Comparison of ENCODE assay signal across 21 cellular contexts in genomic region chrX:9606971-9607370, GRCh38.
DNase-seq lines count a peak whose midpoint lies in the region; ATAC-seq and TF ChIP-seq lines count a peak whose summit lies in the region.
"Had no signal": no experiment of that assay in that cellular context is flagged by ENCODE, and none has a peak within 500 bp of the region (broad histone marks: within the 10 kb centered on the region; RNA-seq: fewer than 3 reads in every experiment).

No MANE protein-coding gene starts in this region.

- H3K27ac Mint-ChIP-seq in progenitor cell of endocrine pancreas: peak overlapping the region; percentile 45
- H3K27ac Mint-ChIP-seq: CD14-positive monocyte; CD4-positive, alpha-beta T cell; CD8-positive, alpha-beta memory T cell; HFFc6 had no signal

- peaks cover 11% of the 10 kb centered on the region for H3K36me3 Mint-ChIP-seq in progenitor cell of endocrine pancreas (ENCODE audit: insufficient read depth)

- H3K27me3 Mint-ChIP-seq in progenitor cell of endocrine pancreas: no peaks in the 10 kb centered on the region
- H3K27me3 Mint-ChIP-seq: CD4-positive, alpha-beta T cell; CD8-positive, alpha-beta memory T cell had no signal

- no peak overlapping the region for H3K4me3 Mint-ChIP-seq in progenitor cell of endocrine pancreas (ENCODE audit: low read depth)
- H3K4me3 Mint-ChIP-seq: CD14-positive monocyte; CD4-positive, alpha-beta T cell; CD8-positive, alpha-beta memory T cell; HFFc6 had no signal

- H3K4me1 Mint-ChIP-seq in progenitor cell of endocrine pancreas (ENCODE audit: low read depth): peaks cover 17% of the 10 kb centered on the region

- peaks cover 22% of the 10 kb centered on the region for H3K9me3 Mint-ChIP-seq in progenitor cell of endocrine pancreas (ENCODE audit: low read depth)
- H3K9me3 Mint-ChIP-seq: CD4-positive, alpha-beta T cell; CD8-positive, alpha-beta memory T cell; HFFc6 had no signal

- no peak for TF ChIP-seq POLR2A in right lobe of liver (IDR thresholded peaks at IDR 0.05)

- no peaks in the 10 kb centered on the region for H3K27me3 ChIP-seq in right lobe of liver
- H3K27me3 ChIP-seq: BE2C; BLaER1 treated with 17β-estradiol and CSF1 and Interleukin-3, amounts not matched to agents 10 nM and 100 nM had no signal

- H3K4me3 ChIP-seq in right lobe of liver: no peak overlapping the region
- H3K4me3 ChIP-seq: A549; BLaER1 treated with 17β-estradiol and CSF1 and Interleukin-3, amounts not matched to agents 10 nM and 100 nM; HAP-1 had no signal

- ATAC-seq in left colon (peak; percentile 79), right lobe of liver (peak; percentile 35 to 70 (median 62))
- ATAC-seq: A549 had no signal

- no peaks in the 10 kb centered on the region for H3K9me3 ChIP-seq in right lobe of liver
- H3K9me3 ChIP-seq: A549, BE2C, HAP-1 had no signal

- DNase-seq in left colon (no peak), right lobe of liver (peak in 2 of 3 donors; percentile 67 to 73), progenitor cell of endocrine pancreas (ENCODE audit: low spot score, unreplicated experiment) (no peak), RPMI8226 (no peak), SKM-1 (lab: John Stamatoyannopoulos, UW; ENCODE audit: unreplicated experiment) (no peak), DMS 273 (lab: John Stamatoyannopoulos, UW; ENCODE audit: unreplicated experiment) (no peak)
- DNase-seq: 8988T; ACHN; AML-193; BE2C; CD4-positive, alpha-beta T cell; CD8-positive, alpha-beta memory T cell; DMS53; DMS79 treated with DMSO at 0.1 percent for 48 hours; GF-D8; GOT3; HFFc6 had no signal

- no peaks in the 10 kb centered on the region for H3K36me3 ChIP-seq in right lobe of liver
- H3K36me3 ChIP-seq: BE2C, HAP-1 had no signal

- 34% methylated on average over 6 of the region's 7 CpGs for WGBS in right lobe of liver (ENCODE audit: insufficient coverage, low coverage, low lambda C conversion rate, missing lambda C conversion rate)

- peaks cover 0 to 52% (median 14%) of the 10 kb centered on the region in 4 donors for H3K4me1 ChIP-seq in right lobe of liver
- H3K4me1 ChIP-seq: BE2C had no signal

- peak overlapping the region in 1 of 3 donors; percentile 43 for H3K27ac ChIP-seq in right lobe of liver
- H3K27ac ChIP-seq: A549; BLaER1 treated with 17β-estradiol and CSF1 and Interleukin-3, amounts not matched to agents 10 nM and 100 nM had no signal

- TF ChIP-seq CTCF in right lobe of liver (IDR thresholded peaks at IDR 0.05) (no peak), progenitor cell of endocrine pancreas (IDR thresholded peaks at IDR 0.05; ENCODE audit: unreplicated experiment) (no peak)

- intact Hi-C loops in left colon (cut with DNase I, micrococcal nuclease): no loop called here
- intact Hi-C loops in right lobe of liver (cut with DNase I): no loop called here

Comparison
In these comparisons a context has a peak if more than half of its experiments do, and no peak if none do; other contexts are left out.
1. DNase-seq: peak in right lobe of liver (2 of 3); none in left colon (0 of 2), progenitor cell of endocrine pancreas (single experiment), RPMI8226 (single experiment), SKM-1 (single experiment) and DMS 273 (single experiment).